In genomic region chr14:24116111-24116809, GRCh38 we compare ENCODE assay signal across 1 cellular context.
TF ChIP-seq lines count a peak whose summit lies in the region.

No MANE protein-coding gene starts in this region.

TF ChIP-seq in K562, 482 proteins besides CTCF, POLR2A, EP300 and RAD21:
- TF ChIP-seq ZNF134 (CRISPR knock-in tag; conservative IDR thresholded peaks at IDR 0.05) (no peak), GATA2 (CRISPR knock-in tag; IDR thresholded peaks at IDR 0.05) (no peak), GMEB1 (CRISPR knock-in tag; IDR thresholded peaks at IDR 0.05) (no peak), NBN (IDR thresholded peaks at IDR 0.05; ENCODE audit: low read depth) (no peak), RREB1 (CRISPR knock-in tag; IDR thresholded peaks at IDR 0.05) (no peak), PHF21A (IDR thresholded peaks at IDR 0.05; ENCODE audit: borderline replicate concordance, low read depth) (no peak), ETS1 (conservative IDR thresholded peaks at IDR 0.05; ENCODE audit: control insufficient read depth, low read depth, low read length) (no peak)
- TF ChIP-seq, protein P1, sequence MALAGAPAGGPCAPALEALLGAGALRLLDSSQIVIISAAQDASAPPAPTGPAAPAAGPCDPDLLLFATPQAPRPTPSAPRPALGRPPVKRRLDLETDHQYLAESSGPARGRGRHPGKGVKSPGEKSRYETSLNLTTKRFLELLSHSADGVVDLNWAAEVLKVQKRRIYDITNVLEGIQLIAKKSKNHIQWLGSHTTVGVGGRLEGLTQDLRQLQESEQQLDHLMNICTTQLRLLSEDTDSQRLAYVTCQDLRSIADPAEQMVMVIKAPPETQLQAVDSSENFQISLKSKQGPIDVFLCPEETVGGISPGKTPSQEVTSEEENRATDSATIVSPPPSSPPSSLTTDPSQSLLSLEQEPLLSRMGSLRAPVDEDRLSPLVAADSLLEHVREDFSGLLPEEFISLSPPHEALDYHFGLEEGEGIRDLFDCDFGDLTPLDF (CRISPR knock-in tag; IDR thresholded peaks at IDR 0.05) = no peak
- TF ChIP-seq, protein P2, sequence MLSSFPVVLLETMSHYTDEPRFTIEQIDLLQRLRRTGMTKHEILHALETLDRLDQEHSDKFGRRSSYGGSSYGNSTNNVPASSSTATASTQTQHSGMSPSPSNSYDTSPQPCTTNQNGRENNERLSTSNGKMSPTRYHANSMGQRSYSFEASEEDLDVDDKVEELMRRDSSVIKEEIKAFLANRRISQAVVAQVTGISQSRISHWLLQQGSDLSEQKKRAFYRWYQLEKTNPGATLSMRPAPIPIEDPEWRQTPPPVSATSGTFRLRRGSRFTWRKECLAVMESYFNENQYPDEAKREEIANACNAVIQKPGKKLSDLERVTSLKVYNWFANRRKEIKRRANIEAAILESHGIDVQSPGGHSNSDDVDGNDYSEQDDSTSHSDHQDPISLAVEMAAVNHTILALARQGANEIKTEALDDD (IDR thresholded peaks at IDR 0.05) = no peak
TF ChIP-seq in K562: peak in this region for 0.
